Comparison of ENCODE assay signal across 7 cellular contexts in genomic region chr21:31730687-31731111, GRCh38. TPM values are rescaled to one million over a fixed set of nuclear protein-coding genes. Genes with fewer than 3 reads are reported as not detected.
A peak's percentile ranks its signal among the peaks of the same experiment; 100 is the strongest.
DNase-seq lines count a peak whose midpoint lies in the region; ATAC-seq and TF ChIP-seq lines count a peak whose summit lies in the region.

No MANE protein-coding gene starts in this region.

- peaks cover 59% of the 10 kb centered on the region for H3K79me2 ChIP-seq in Karpas-422 (ENCODE audit: low read length)

- no peak for TF ChIP-seq POLR2A in spleen (IDR thresholded peaks at IDR 0.05)

- peak overlapping the region; percentile 95 for H3K4me2 ChIP-seq in Karpas-422 (ENCODE audit: low read depth, low read length, poor library complexity, severe bottlenecking)

- H3K36me3 ChIP-seq in Karpas-422 (ENCODE audit: insufficient read depth, low read length) (peaks cover 20% of the 10 kb centered on the region; the same call in 1 of the 2 replicates), ascending aorta (no peaks in the 10 kb centered on the region), spleen (peaks cover 0 to 10% (median 0%) of the 10 kb centered on the region in 6 donors)

- no peak overlapping the region for H2AFZ ChIP-seq in Karpas-422 (ENCODE audit: low read length)

- DNase-seq in ELF-1 (ENCODE audit: low read depth, low spot score) (peak; percentile 84), Karpas-422 (peak; percentile 65), ascending aorta (ENCODE audit: low spot score in 2 of 2) (no peak), iPS-NIHi11 (ENCODE audit: low spot score) (peak; percentile 76), spleen (no peak), KG1 (lab: John Stamatoyannopoulos, UW) (no peak)

- peaks cover 39% of the 10 kb centered on the region for H4K20me1 ChIP-seq in Karpas-422 (ENCODE audit: insufficient read depth, low read depth, low read length)

- no peak for TF ChIP-seq CTCF in ascending aorta (IDR thresholded peaks at IDR 0.05)
- TF ChIP-seq CTCF in spleen (IDR thresholded peaks at IDR 0.05 in 8 of 11, conservative IDR thresholded peaks at IDR 0.05 in 3 of 11): no peak

- H3K27ac ChIP-seq in Karpas-422 (ENCODE audit: low read length) (peak overlapping the region; percentile 87), ascending aorta (peak overlapping the region; percentile 96 to 98), spleen (peak overlapping the region; percentile 95 to 99 (median 98))

- 0% methylated on average over 17 of the region's 17 CpGs for WGBS in spleen, 5 donors

- no peak for ATAC-seq in GM18498 (IDR thresholded peaks at IDR 0.05; ENCODE audit: unreplicated experiment)

- intact Hi-C loops in ascending aorta (cut with DNase I): loop anchor here (5.0 to 10.0 kb wide), 4 partner anchors 526 to 1042 kb away; partner anchors contain the start of genes CFAP298 and PAXBP1
- intact Hi-C loops in spleen (cut with DNase I; ENCODE audit: low total_unique reads): no loop called here

- H3K27me3 ChIP-seq in Karpas-422 (ENCODE audit: low read length) (no peaks in the 10 kb centered on the region), ascending aorta (no peaks in the 10 kb centered on the region), spleen (replicated peaks in 1 of 7) (no peaks in the 10 kb centered on the region)

- H3K4me3 ChIP-seq in Karpas-422 (ENCODE audit: low read length) (peak overlapping the region; percentile 89), ascending aorta (peak overlapping the region; percentile 93 to 99), spleen (peak overlapping the region; percentile 82 to 98 (median 95))

- H3K9me3 ChIP-seq in Karpas-422 (ENCODE audit: low read length) (no peaks in the 10 kb centered on the region), ascending aorta (no peaks in the 10 kb centered on the region), spleen (no peaks in the 10 kb centered on the region)

- H3K9ac ChIP-seq in Karpas-422 (ENCODE audit: low read length): peak overlapping the region; percentile 99

- no peaks in the 10 kb centered on the region for H3K9me2 ChIP-seq in Karpas-422 (replicated peaks; ENCODE audit: insufficient read depth, low read length)

- H3K4me1 ChIP-seq in Karpas-422 (ENCODE audit: low read length) (peaks cover 46% of the 10 kb centered on the region), ascending aorta (peaks cover 4 to 31% of the 10 kb centered on the region in 2 donors), spleen (peaks cover 37 to 87% (median 68%) of the 10 kb centered on the region in 6 donors)

RNA-seq across cellular contexts. Expression of gene SCAF4, which starts 1.2 kb away (rescaled TPM):
- total RNA-seq in Karpas-422 (2014; rRNA removed; shearing (Covaris generic); ENCODE audit: low replicate concordance): 27.2 and 52.8 TPM in 2 replicates
- total RNA-seq in ascending aorta (31.2 TPM), spleen (10 to 100 TPM; 28.2 to 48.4 (median 38.9) TPM)
- polyA plus RNA-seq in spleen: 10 to 100 TPM; 10.1 to 14.5 (median 10.2) TPM

Comparison
In these comparisons a context has a peak if more than half of its experiments do, and no peak if none do; other contexts are left out.
1. DNase-seq: peak in ELF-1 (single experiment), Karpas-422 (single experiment) and iPS-NIHi11 (single experiment); none in ascending aorta (0 of 2), spleen (single experiment) and KG1 (single experiment).
2. Peak in every context shown above with its lines, with median percentiles within 50 percentile points of each other: H3K27ac ChIP-seq and H3K4me3 ChIP-seq.